Comparison of ENCODE assay signal across 8 cellular contexts in the genomic region with DNA sequence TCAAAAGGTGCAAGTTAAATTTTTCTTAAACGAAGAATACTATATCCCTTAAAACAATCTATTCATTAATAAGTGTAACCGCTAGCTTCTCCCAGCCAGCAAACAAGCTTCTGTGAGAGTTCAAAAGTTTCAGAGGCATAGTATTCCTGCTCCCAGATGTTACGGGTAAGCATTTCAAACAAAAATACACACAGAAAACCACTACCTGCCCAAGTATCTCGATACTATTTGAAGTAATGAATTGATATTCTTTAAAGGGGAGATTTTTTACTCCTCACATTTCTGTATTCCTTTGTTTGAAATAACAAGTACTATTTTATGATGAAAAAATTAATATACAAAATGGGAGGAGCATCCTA. TPM values are rescaled to one million over a fixed set of nuclear protein-coding genes. Genes with fewer than 3 reads are reported as not detected.
A peak's percentile ranks its signal among the peaks of the same experiment; 100 is the strongest.
DNase-seq lines count a peak whose midpoint lies in the region; ATAC-seq and TF ChIP-seq lines count a peak whose summit lies in the region.

No MANE protein-coding gene starts in this region.

- H3K27ac ChIP-seq in A673 (ENCODE audit: low read depth, low read length, poor library complexity, severe bottlenecking) (no peak overlapping the region), esophagus muscularis mucosa (replicated peaks in 1 of 4) (peak overlapping the region; percentile 94 to 99 (median 98)), neural cell (ENCODE audit: low read length) (no peak overlapping the region)

- peaks cover 22% of the 10 kb centered on the region for H3K4me1 ChIP-seq in A673 (ENCODE audit: insufficient read depth, low read length, poor library complexity, severe bottlenecking)
- no peaks in the 10 kb centered on the region for H3K4me1 ChIP-seq in NT2/D1 (ENCODE audit: insufficient read depth, insufficient read length)
- H3K4me1 ChIP-seq in esophagus muscularis mucosa: peaks cover 14 to 47% (median 37%) of the 10 kb centered on the region in 4 donors

- no peak for TF ChIP-seq POLR2A in esophagus muscularis mucosa (IDR thresholded peaks at IDR 0.05; ENCODE audit: low read depth)

- intact Hi-C loops in A673 (cut with micrococcal nuclease; ENCODE audit: unreplicated experiment): no loop called here
- intact Hi-C loops in esophagus muscularis mucosa (cut with DNase I): loop anchor here (5.0 kb wide), 1 partner anchor 63 kb away; no protein-coding TSS in a partner anchor
- intact Hi-C loops in activated CD4-positive, alpha-beta T cell treated with anti-CD3 and anti-CD28 coated beads for 36 hours (cut with DNase I, micrococcal nuclease): loop anchor here in 1 of 2 experiments (5.0 to 10.0 kb wide), 2 partner anchors 248 to 776 kb away; a partner anchor contains a TSS

- POLR2A ChIA-PET in A673 (lab: Charles Lee; ENCODE audit: low non-redundant PET): no interaction called here
- POLR2A ChIA-PET in activated CD4-positive, alpha-beta T cell treated with anti-CD3 and anti-CD28 coated beads for 36 hours (lab: Charles Lee): no interaction called here
- POLR2A ChIA-PET in activated CD8-positive, alpha-beta T cell treated with anti-CD3 and anti-CD28 coated beads, Interleukin-2, amount 10 ng/mL, durations not matched to agents 7 days and 5 days (lab: Charles Lee): no interaction called here

- DNase-seq in A673 (ENCODE audit: low spot score) (no peak), NT2/D1 (ENCODE audit: low read depth, low spot score) (no peak), esophagus muscularis mucosa (ENCODE audit: extremely low spot score) (no peak), DMS79 (lab: John Stamatoyannopoulos, UW) (no peak)
- no peak for DNase-seq in activated CD4-positive, alpha-beta T cell treated with anti-CD3 and anti-CD28 coated beads for 36 hours
- no peak for DNase-seq in activated CD8-positive, alpha-beta T cell treated with anti-CD3 and anti-CD28 coated beads, Interleukin-2, amount 10 ng/mL, durations not matched to agents 7 days and 5 days

- H3K27me3 ChIP-seq in A673 (replicated peaks; ENCODE audit: insufficient read depth, low read depth, low read length, poor library complexity) (no peaks in the 10 kb centered on the region), NT2/D1 (ENCODE audit: insufficient read depth, insufficient read length) (peaks cover 11% of the 10 kb centered on the region), esophagus muscularis mucosa (no peaks in the 10 kb centered on the region), neural cell (ENCODE audit: insufficient read depth, low read depth, low read length) (no peaks in the 10 kb centered on the region)

- BruUV-seq in A673 (replicated peaks; lab: Mats Ljungman, UMichigan): no TSS peak

- H3K9me3 ChIP-seq in A673 (ENCODE audit: low read depth, low read length, poor library complexity, severe bottlenecking): no peaks in the 10 kb centered on the region
- no peaks in the 10 kb centered on the region for H3K9me3 ChIP-seq in NT2/D1 (ENCODE audit: insufficient read depth, low read length)
- no peaks in the 10 kb centered on the region for H3K9me3 ChIP-seq in esophagus muscularis mucosa
- H3K9me3 ChIP-seq in neural cell (ENCODE audit: low read length): no peaks in the 10 kb centered on the region

- H3K27ac Mint-ChIP-seq in activated CD4-positive, alpha-beta T cell treated with anti-CD3 and anti-CD28 coated beads for 36 hours: no peak overlapping the region
- H3K27ac Mint-ChIP-seq in activated CD8-positive, alpha-beta T cell treated with anti-CD3 and anti-CD28 coated beads, Interleukin-2, amount 10 ng/mL, durations not matched to agents 7 days and 5 days: no peak overlapping the region

- peaks cover 52% of the 10 kb centered on the region for H3K27me3 Mint-ChIP-seq in activated CD4-positive, alpha-beta T cell treated with anti-CD3 and anti-CD28 coated beads for 36 hours
- peaks cover 44% of the 10 kb centered on the region for H3K27me3 Mint-ChIP-seq in activated CD8-positive, alpha-beta T cell treated with anti-CD3 and anti-CD28 coated beads, Interleukin-2, amount 10 ng/mL, durations not matched to agents 7 days and 5 days (ENCODE audit: low read depth)

- no peak overlapping the region for H2AFZ ChIP-seq in neural cell (ENCODE audit: low read depth, low read length)

- no peak for ATAC-seq in GM21390 (IDR thresholded peaks at IDR 0.05; ENCODE audit: unreplicated experiment)
- ATAC-seq in activated CD4-positive, alpha-beta T cell treated with anti-CD3 and anti-CD28 coated beads for 36 hours: no peak
- no peak for ATAC-seq in activated CD8-positive, alpha-beta T cell treated with anti-CD3 and anti-CD28 coated beads, Interleukin-2, amount 10 ng/mL, durations not matched to agents 7 days and 5 days

- no peaks in the 10 kb centered on the region for H4K20me1 ChIP-seq in neural cell (ENCODE audit: insufficient read depth)

- peak overlapping the region; percentile 72 for H3K9ac ChIP-seq in NT2/D1 (ENCODE audit: insufficient read length, low read depth)
- no peak overlapping the region for H3K9ac ChIP-seq in neural cell (ENCODE audit: low read length)

- peaks cover 11% of the 10 kb centered on the region for H3K36me3 Mint-ChIP-seq in activated CD4-positive, alpha-beta T cell treated with anti-CD3 and anti-CD28 coated beads for 36 hours (ENCODE audit: low read depth)
- H3K36me3 Mint-ChIP-seq in activated CD8-positive, alpha-beta T cell treated with anti-CD3 and anti-CD28 coated beads, Interleukin-2, amount 10 ng/mL, durations not matched to agents 7 days and 5 days (ENCODE audit: low read depth): peaks cover 19% of the 10 kb centered on the region

- peaks cover 45% of the 10 kb centered on the region for H3K79me2 ChIP-seq in neural cell (replicated peaks; ENCODE audit: insufficient read depth, low read length)

- H3K36me3 ChIP-seq in A673 (ENCODE audit: insufficient read depth, low read length, poor library complexity, severe bottlenecking): no peaks in the 10 kb centered on the region
- H3K36me3 ChIP-seq in NT2/D1 (ENCODE audit: insufficient read depth, insufficient read length, low read length): no peaks in the 10 kb centered on the region
- no peaks in the 10 kb centered on the region for H3K36me3 ChIP-seq in esophagus muscularis mucosa
- no peaks in the 10 kb centered on the region for H3K36me3 ChIP-seq in neural cell (ENCODE audit: insufficient read depth, low read length)

- H3F3A ChIP-seq in neural cell (ENCODE audit: insufficient read depth, low read length, poor library complexity, severe bottlenecking): peaks cover 4% of the 10 kb centered on the region

- CTCF ChIA-PET in A673 (lab: Charles Lee): no interaction called here
- CTCF ChIA-PET in activated CD4-positive, alpha-beta T cell treated with anti-CD3 and anti-CD28 coated beads for 36 hours (lab: Charles Lee): no interaction called here
- CTCF ChIA-PET in activated CD8-positive, alpha-beta T cell treated with anti-CD3 and anti-CD28 coated beads, Interleukin-2, amount 10 ng/mL, durations not matched to agents 7 days and 5 days (lab: Charles Lee): interaction anchor here (1.2 kb wide), 1 partner anchor 13 kb away, joined by 3 read pairs; no protein-coding TSS in a partner anchor

- peak overlapping the region; percentile 76 for H3K4me3 ChIP-seq in A673 (ENCODE audit: low read depth, low read length, poor library complexity, severe bottlenecking)
- peak overlapping the region; percentile 74 for H3K4me3 ChIP-seq in NT2/D1 (ENCODE audit: insufficient read length, low read depth)
- H3K4me3 ChIP-seq in esophagus muscularis mucosa: peak overlapping the region; percentile 76 to 93 (median 89)
- H3K4me3 ChIP-seq in neural cell (ENCODE audit: low read length): peak overlapping the region; percentile 84

- no peak overlapping the region for H3K4me3 Mint-ChIP-seq in activated CD4-positive, alpha-beta T cell treated with anti-CD3 and anti-CD28 coated beads for 36 hours
- no peak overlapping the region for H3K4me3 Mint-ChIP-seq in activated CD8-positive, alpha-beta T cell treated with anti-CD3 and anti-CD28 coated beads, Interleukin-2, amount 10 ng/mL, durations not matched to agents 7 days and 5 days

- TF ChIP-seq CTCF in A673 (conservative IDR thresholded peaks at IDR 0.05; ENCODE audit: low read depth, low read length) (no peak), esophagus muscularis mucosa (IDR thresholded peaks at IDR 0.05) (no peak), neural cell (IDR thresholded peaks at IDR 0.05; ENCODE audit: poor library complexity, severe bottlenecking) (no peak)

- no peaks in the 10 kb centered on the region for H3K9me2 ChIP-seq in neural cell (ENCODE audit: insufficient read depth, low read length)

- peak overlapping the region; percentile 74 for H3K4me2 ChIP-seq in neural cell (ENCODE audit: low read length)

- 30% methylated on average over 4 of the region's 4 CpGs for WGBS in esophagus muscularis mucosa

- TF ChIP-seq EP300 in esophagus muscularis mucosa (IDR thresholded peaks at IDR 0.05): no peak
- no peak for TF ChIP-seq EP300 in neural cell (conservative IDR thresholded peaks at IDR 0.05; ENCODE audit: poor library complexity, severe bottlenecking)

- H3K4me1 Mint-ChIP-seq in activated CD4-positive, alpha-beta T cell treated with anti-CD3 and anti-CD28 coated beads for 36 hours: peaks cover 12% of the 10 kb centered on the region
- H3K4me1 Mint-ChIP-seq in activated CD8-positive, alpha-beta T cell treated with anti-CD3 and anti-CD28 coated beads, Interleukin-2, amount 10 ng/mL, durations not matched to agents 7 days and 5 days (ENCODE audit: low read depth): peaks cover 15% of the 10 kb centered on the region

- peaks cover 12% of the 10 kb centered on the region for H3K9me3 Mint-ChIP-seq in activated CD4-positive, alpha-beta T cell treated with anti-CD3 and anti-CD28 coated beads for 36 hours (ENCODE audit: low read depth)
- H3K9me3 Mint-ChIP-seq in activated CD8-positive, alpha-beta T cell treated with anti-CD3 and anti-CD28 coated beads, Interleukin-2, amount 10 ng/mL, durations not matched to agents 7 days and 5 days (ENCODE audit: insufficient read depth): peaks cover 5% of the 10 kb centered on the region

- no peak for TF ChIP-seq RAD21 in neural cell (conservative IDR thresholded peaks at IDR 0.05)

TF ChIP-seq in neural cell, 6 proteins besides CTCF, POLR2A, EP300 and RAD21 (continues in another document):
- TF ChIP-seq EZH2 (IDR thresholded peaks at IDR 0.05; ENCODE audit: borderline replicate concordance, insufficient read depth, low read length, poor library complexity, severe bottlenecking) (no peak), SMC3 (conservative IDR thresholded peaks at IDR 0.05; ENCODE audit: poor library complexity) (no peak)

RNA-seq across cellular contexts. Expression of a gene that starts 1.5 kb away (rescaled TPM):
- total RNA-seq in A673 (2021): 34.7 and 42.9 TPM in 2 replicates
- 100 to 1,000 TPM in 1 of 4 donors, 10 to 100 TPM in 3; 69.4 to 108 (median 90.2) TPM for total RNA-seq in esophagus muscularis mucosa
- polyA plus RNA-seq in neural cell: 4.1 and 6.2 TPM in 2 replicates
- 14.9 and 18.3 TPM in 2 replicates for polyA minus RNA-seq in neural cell
- under 1 TPM in 1 of 2 experiments, not detected in 1; 0.09 TPM for total RNA-seq in activated CD4-positive, alpha-beta T cell treated with anti-CD3 and anti-CD28 coated beads for 36 hours
- total RNA-seq in activated CD8-positive, alpha-beta T cell treated with anti-CD3 and anti-CD28 coated beads, Interleukin-2, amount 10 ng/mL, durations not matched to agents 7 days and 5 days: not detected

Comparison
In these comparisons a context has a peak if more than half of its experiments do, and no peak if none do; other contexts are left out.
1. H3K27ac ChIP-seq: peak in esophagus muscularis mucosa (4 of 4); none in A673 (single experiment) and neural cell (single experiment).
2. RNA of a gene that starts 1.5 kb away (total RNA-seq): 69.4 to 108 TPM in esophagus muscularis mucosa and 34.7 to 42.9 TPM in A673; 0.09 TPM in activated CD4-positive, alpha-beta T cell treated with anti-CD3 and anti-CD28 coated beads for 36 hours and not detected in activated CD8-positive, alpha-beta T cell treated with anti-CD3 and anti-CD28 coated beads, Interleukin-2, amount 10 ng/mL, durations not matched to agents 7 days and 5 days; every median in the first group is over 10 times any median in the second.
3. Peak in every context shown above with its lines, with median percentiles within 50 percentile points of each other: H3K4me3 ChIP-seq.